ENCODE assay signal across 9 cellular contexts in genomic region chr20:41133709-41134361, GRCh38. TPM values are rescaled to one million over a fixed set of nuclear protein-coding genes. Genes with fewer than 3 reads are reported as not detected.
DNase-seq lines count a peak whose midpoint lies in the region; ATAC-seq, FAIRE-seq and TF ChIP-seq lines count a peak whose summit lies in the region.
"Had no signal": no experiment of that assay in that cellular context is flagged by ENCODE, and none has a peak within 500 bp of the region (broad histone marks: within the 10 kb centered on the region; RNA-seq: fewer than 3 reads in every experiment).

No MANE protein-coding gene starts in this region.

- H3K9me3 Mint-ChIP-seq in activated T-helper 1 cell treated with anti-CD3 and anti-CD28 coated beads, Interleukin-12 subunit alpha, Interleukin-12 subunit beta, Interleukin-2, Interleukin-4 antibody, amounts not matched to agents 30 ng/mL and 10 ng/mL and 1 ng/mL, durations not matched to agents 14 hours and 24 hours and 36 hours, result no peaks in the 10 kb centered on the region
- H3K9me3 Mint-ChIP-seq: central memory CD8-positive, alpha-beta T cell had no signal

- H3K27ac Mint-ChIP-seq in activated T-helper 1 cell treated with anti-CD3 and anti-CD28 coated beads, Interleukin-12 subunit alpha, Interleukin-12 subunit beta, Interleukin-2, Interleukin-4 antibody, amounts not matched to agents 30 ng/mL and 10 ng/mL and 1 ng/mL, durations not matched to agents 14 hours and 24 hours and 36 hours, result peak overlapping the region; percentile 73

- peaks cover 9% of the 10 kb centered on the region for H3K36me3 Mint-ChIP-seq in activated T-helper 1 cell treated with anti-CD3 and anti-CD28 coated beads, Interleukin-12 subunit alpha, Interleukin-12 subunit beta, Interleukin-2, Interleukin-4 antibody, amounts not matched to agents 30 ng/mL and 10 ng/mL and 1 ng/mL, durations not matched to agents 14 hours and 24 hours and 36 hours (ENCODE audit: low read depth)

- no peak overlapping the region for H3K4me3 Mint-ChIP-seq in activated T-helper 1 cell treated with anti-CD3 and anti-CD28 coated beads, Interleukin-12 subunit alpha, Interleukin-12 subunit beta, Interleukin-2, Interleukin-4 antibody, amounts not matched to agents 30 ng/mL and 10 ng/mL and 1 ng/mL, durations not matched to agents 14 hours and 24 hours and 36 hours
- H3K4me3 Mint-ChIP-seq: central memory CD8-positive, alpha-beta T cell had no signal

- no peaks in the 10 kb centered on the region for H3K9me3 ChIP-seq in pancreas

- H3K4me1 ChIP-seq in pancreas, result no peaks in the 10 kb centered on the region

- FAIRE-seq in pancreas (lab: Jason Lieb, UNC) (no peak), urothelium cell line (lab: Jason Lieb, UNC) (no peak)

- TF ChIP-seq CTCF in pancreas (IDR thresholded peaks at IDR 0.05), result no peak

- peak; percentile 38 for DNase-seq in activated T-helper 1 cell treated with anti-CD3 and anti-CD28 coated beads, Interleukin-12 subunit alpha, Interleukin-12 subunit beta, Interleukin-2, Interleukin-4 antibody, amounts not matched to agents 30 ng/mL and 10 ng/mL and 1 ng/mL, durations not matched to agents 14 hours and 24 hours and 36 hours (ENCODE audit: low spot score)
- DNase-seq in stimulated activated CD4-positive, alpha-beta T cell treated with anti-CD3 and anti-CD28 coated beads, Interleukin-2, amount 100 ng/mL, for 24 hours, result peak; percentile 55 to 67
- no peak for DNase-seq in kidney tubule cell (ENCODE audit: low spot score)
- DNase-seq in pancreas, result no peak
- no peak for DNase-seq in NCI-H774 (lab: John Stamatoyannopoulos, UW)
- DNase-seq in urothelium cell line (ENCODE audit: low spot score), result no peak

- H3K36me3 ChIP-seq in pancreas, result no peaks in the 10 kb centered on the region

- H3K4me3 ChIP-seq in pancreas, result no peak overlapping the region

- ATAC-seq in GM19324 (IDR thresholded peaks at IDR 0.05; ENCODE audit: low FRiP score, unreplicated experiment) (peak; percentile 53), HG03460 (IDR thresholded peaks at IDR 0.05; ENCODE audit: unreplicated experiment) (peak; percentile 46), pancreas (no peak)

- H3K27me3 ChIP-seq in pancreas, result no peaks in the 10 kb centered on the region

- 85 to 95% methylated on average over 7 of the region's 7 CpGs for WGBS in pancreas, 2 donors

- intact Hi-C loops in activated T-helper 1 cell treated with anti-CD3 and anti-CD28 coated beads, Interleukin-12 subunit alpha, Interleukin-12 subunit beta, Interleukin-2, Interleukin-4 antibody, amounts not matched to agents 30 ng/mL and 10 ng/mL and 1 ng/mL, durations not matched to agents 14 hours and 24 hours and 36 hours (cut with micrococcal nuclease), result loop anchor here (1.0 kb wide), 1 partner anchor 166 kb away; no protein-coding TSS in a partner anchor
- intact Hi-C loops in pancreas (cut with DNase I), result no loop called here

- peaks cover 50% of the 10 kb centered on the region for H3K4me1 Mint-ChIP-seq in activated T-helper 1 cell treated with anti-CD3 and anti-CD28 coated beads, Interleukin-12 subunit alpha, Interleukin-12 subunit beta, Interleukin-2, Interleukin-4 antibody, amounts not matched to agents 30 ng/mL and 10 ng/mL and 1 ng/mL, durations not matched to agents 14 hours and 24 hours and 36 hours (ENCODE audit: low read depth)

- no peaks in the 10 kb centered on the region for H3K27me3 Mint-ChIP-seq in activated T-helper 1 cell treated with anti-CD3 and anti-CD28 coated beads, Interleukin-12 subunit alpha, Interleukin-12 subunit beta, Interleukin-2, Interleukin-4 antibody, amounts not matched to agents 30 ng/mL and 10 ng/mL and 1 ng/mL, durations not matched to agents 14 hours and 24 hours and 36 hours (ENCODE audit: insufficient read depth)
- H3K27me3 Mint-ChIP-seq: central memory CD8-positive, alpha-beta T cell had no signal

- no peak overlapping the region for H3K27ac ChIP-seq in pancreas

RNA-seq across cellular contexts. Expression of gene PLCG1, which starts 3.5 kb away (rescaled TPM):
- 203 and 205 TPM in 2 replicates for total RNA-seq in activated T-helper 1 cell treated with anti-CD3 and anti-CD28 coated beads, Interleukin-12 subunit alpha, Interleukin-12 subunit beta, Interleukin-2, Interleukin-4 antibody, amounts not matched to agents 30 ng/mL and 10 ng/mL and 1 ng/mL, durations not matched to agents 14 hours and 24 hours and 36 hours
- 10 to 100 TPM in 5 of 6 donors, 1 to 10 TPM in 1; 9.9 to 38.9 (median 18.5) TPM for total RNA-seq in pancreas
- 10 to 100 TPM; 40.6 to 41.7 TPM for polyA plus RNA-seq in pancreas

Comparison
In these comparisons a context has a peak if more than half of its experiments do, and no peak if none do; other contexts are left out.
1. ATAC-seq: peak in GM19324 (single experiment) and HG03460 (single experiment); none in pancreas (0 of 4).
2. DNase-seq: peak in activated T-helper 1 cell treated with anti-CD3 and anti-CD28 coated beads, Interleukin-12 subunit alpha, Interleukin-12 subunit beta, Interleukin-2, Interleukin-4 antibody, amounts not matched to agents 30 ng/mL and 10 ng/mL and 1 ng/mL, durations not matched to agents 14 hours and 24 hours and 36 hours (single experiment) and stimulated activated CD4-positive, alpha-beta T cell treated with anti-CD3 and anti-CD28 coated beads, Interleukin-2, amount 100 ng/mL, for 24 hours (2 of 2); none in kidney tubule cell (single experiment), pancreas (0 of 6), NCI-H774 (single experiment) and urothelium cell line (single experiment).